ENCODE assay signal across 14 cellular contexts in the genomic region with DNA sequence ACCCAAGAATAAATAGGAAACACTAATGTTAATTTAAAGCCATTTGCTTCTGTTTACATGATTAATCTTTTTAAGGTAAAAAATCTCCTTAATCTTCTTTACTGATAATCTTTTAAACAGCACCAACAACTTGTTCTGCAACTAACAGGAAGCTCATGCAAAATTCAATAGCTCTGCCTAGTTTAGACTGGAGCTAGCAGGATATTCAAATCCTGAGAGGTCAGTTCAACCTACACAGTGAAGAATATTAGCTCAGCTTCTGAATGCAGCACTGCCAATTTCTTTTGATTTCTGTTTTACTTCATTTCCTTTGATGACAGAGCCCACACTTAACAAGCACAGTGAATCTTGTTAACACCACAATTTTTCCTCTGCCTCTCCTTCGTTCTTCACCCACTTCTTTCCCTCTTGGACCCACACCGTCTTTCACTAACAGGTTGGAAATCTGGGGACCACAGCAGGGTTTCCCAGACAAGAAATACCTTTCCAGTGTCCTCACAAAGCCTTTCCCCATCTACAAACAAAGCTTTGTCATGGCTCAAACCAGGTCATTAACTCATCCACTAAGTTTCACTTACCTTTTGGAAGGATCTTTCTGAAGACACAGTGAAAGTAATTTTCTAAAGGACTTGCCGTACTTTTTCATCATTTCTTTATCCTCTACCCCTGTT.
A peak's percentile ranks its signal among the peaks of the same experiment; 100 is the strongest.
DNase-seq lines count a peak whose midpoint lies in the region; ATAC-seq and TF ChIP-seq lines count a peak whose summit lies in the region.
"Had no signal": no experiment of that assay in that cellular context is flagged by ENCODE, and none has a peak within 500 bp of the region (broad histone marks: within the 10 kb centered on the region; RNA-seq: fewer than 3 reads in every experiment).

No MANE protein-coding gene starts in this region.

- H3K4me1 ChIP-seq in A673 (ENCODE audit: insufficient read depth, low read length, poor library complexity, severe bottlenecking) = peaks cover 40% of the 10 kb centered on the region
- no peaks in the 10 kb centered on the region for H3K4me1 ChIP-seq in adrenal gland (replicated peaks in 1 of 2)

- WGBS in adrenal gland, 4 donors = 89 to 94% (median 92%) methylated on average over 3 of the region's 3 CpGs

- TF ChIP-seq POLR2A in adrenal gland (IDR thresholded peaks at IDR 0.05) = no peak

- CTCF ChIA-PET in A673 (lab: Charles Lee) = interaction anchor here (0.7 kb wide), 1 partner anchor 86 kb away, joined by 3 read pairs; no protein-coding TSS in a partner anchor

- no peak overlapping the region for H3K4me3 ChIP-seq in A673 (ENCODE audit: low read depth, low read length, poor library complexity, severe bottlenecking)
- no peak overlapping the region for H3K4me3 ChIP-seq in WERI-Rb-1 (ENCODE audit: low read depth, low read length)
- no peak overlapping the region for H3K4me3 ChIP-seq in adrenal gland

- peak; percentile 58 for ATAC-seq in GM18907 (IDR thresholded peaks at IDR 0.05; ENCODE audit: unreplicated experiment)

- POLR2A ChIA-PET in A673 (lab: Charles Lee; ENCODE audit: low non-redundant PET) = no interaction called here

- TF ChIP-seq CTCF in A673 (conservative IDR thresholded peaks at IDR 0.05; ENCODE audit: low read depth, low read length) = no peak
- no peak for TF ChIP-seq CTCF in WERI-Rb-1 (IDR thresholded peaks at IDR 0.05; ENCODE audit: low read depth, low read length)
- no peak for TF ChIP-seq CTCF in adrenal gland (IDR thresholded peaks at IDR 0.05)

- DNase-seq in A673 (ENCODE audit: low spot score) (peak; percentile 76), WERI-Rb-1 (no peak), kidney tubule cell (ENCODE audit: low spot score) (peak; percentile 41), H4 (ENCODE audit: low spot score) (no peak), adrenal gland (no peak), NCI-H446 treated with DMSO at 0.1 percent for 48 hours (lab: John Stamatoyannopoulos, UW) (no peak)
- no peak for DNase-seq in activated CD4-positive, alpha-beta T cell treated with anti-CD3 and anti-CD28 coated beads, Interleukin-2, amount 50 U/mL, for 48 hours
- DNase-seq: activated CD4-positive, alpha-beta T cell treated with anti-CD3 and anti-CD28 coated beads for 1 hour; COR-L47; HCEC 1CT; NCI-H1092 treated with DMSO at 0.1 percent for 48 hours; stimulated activated CD4-positive, alpha-beta T cell treated with anti-CD3 and anti-CD28 coated beads, Interleukin-4, amount 100 ng/mL, for 4 hours had no signal

- H3K36me3 ChIP-seq in A673 (ENCODE audit: insufficient read depth, low read length, poor library complexity, severe bottlenecking) (no peaks in the 10 kb centered on the region), WERI-Rb-1 (no peaks in the 10 kb centered on the region; the same call in none of the 2 replicates), adrenal gland (replicated peaks in 1 of 2) (no peaks in the 10 kb centered on the region)
- H3K36me3 ChIP-seq: neutrophil had no signal

- H3K9me3 ChIP-seq in A673 (ENCODE audit: low read depth, low read length, poor library complexity, severe bottlenecking) (no peaks in the 10 kb centered on the region), WERI-Rb-1 (ENCODE audit: severe bottlenecking) (no peaks in the 10 kb centered on the region), adrenal gland (replicated peaks in 1 of 3) (no peaks in the 10 kb centered on the region)
- H3K9me3 ChIP-seq: neutrophil had no signal

- intact Hi-C loops in A673 (cut with micrococcal nuclease; ENCODE audit: unreplicated experiment) (loop anchor here (5.0 to 10.0 kb wide), 2 partner anchors 110 to 207 kb away; a partner anchor contains a TSS), adrenal gland (cut with DNase I) (no loop called here)

- H3K27me3 ChIP-seq in A673 (replicated peaks; ENCODE audit: insufficient read depth, low read depth, low read length, poor library complexity) = no peaks in the 10 kb centered on the region
- H3K27me3 ChIP-seq in WERI-Rb-1 (ENCODE audit: insufficient read depth, low read depth, severe bottlenecking) = no peaks in the 10 kb centered on the region
- no peaks in the 10 kb centered on the region for H3K27me3 ChIP-seq in adrenal gland
- H3K27me3 ChIP-seq: neutrophil had no signal

- peak overlapping the region; percentile 64 for H3K27ac ChIP-seq in A673 (ENCODE audit: low read depth, low read length, poor library complexity, severe bottlenecking)
- H3K27ac ChIP-seq in WERI-Rb-1 = peak overlapping the region; percentile 37
- no peak overlapping the region for H3K27ac ChIP-seq in adrenal gland
- H3K27ac ChIP-seq: neutrophil had no signal

- no TSS peak for BruUV-seq in A673 (replicated peaks; lab: Mats Ljungman, UMichigan)

Comparison
In these comparisons a context has a peak if more than half of its experiments do, and no peak if none do; other contexts are left out.
1. DNase-seq: peak in A673 (single experiment) and kidney tubule cell (single experiment); none in WERI-Rb-1 (single experiment), H4 (single experiment), activated CD4-positive, alpha-beta T cell treated with anti-CD3 and anti-CD28 coated beads, Interleukin-2, amount 50 U/mL, for 48 hours (0 of 2), adrenal gland (0 of 7) and NCI-H446 treated with DMSO at 0.1 percent for 48 hours (single experiment).
2. H3K27ac ChIP-seq: peak in A673 (single experiment) and WERI-Rb-1 (single experiment); none in adrenal gland (0 of 5).